Comparison of ENCODE assay signal across 32 cellular contexts in genomic region chr5:143152445-143152844, GRCh38.
"Had no signal": no experiment of that assay in that cellular context is flagged by ENCODE, and none has a peak within 500 bp of the region (broad histone marks: within the 10 kb centered on the region; RNA-seq: fewer than 3 reads in every experiment).

No MANE protein-coding gene starts in this region.

- H3K36me3 ChIP-seq: adrenal gland, cardiac muscle cell, vagina had no signal

- DNase-seq: activated CD4-positive, alpha-beta T cell treated with anti-CD3 and anti-CD28 coated beads for 4 hours; activated CD4-positive, alpha-beta T cell treated with anti-CD3 and anti-CD28 coated beads, Interleukin-2, amount 50 U/mL, for 48 hours; activated CD8-positive, alpha-beta memory T cell treated with anti-CD3 and anti-CD28 coated beads for 24 hours; activated CD8-positive, alpha-beta memory T cell treated with anti-CD3 and anti-CD28 coated beads, Interleukin-2, amount 50 U/mL, for 4 hours; activated effector memory CD4-positive, alpha-beta T cell treated with anti-CD3 and anti-CD28 coated beads, Interleukin-2, amount 50 U/mL, for 16 hours; activated naive CD4-positive, alpha-beta T cell treated with anti-CD3 and anti-CD28 coated beads for 36 hours; activated naive CD8-positive, alpha-beta T cell treated with anti-CD3 and anti-CD28 coated beads for 36 hours; activated T-cell treated with anti-CD3 and anti-CD28 coated beads, Interleukin-2, amount 50 U/mL, for 1 hour; adrenal gland; aorta; cerebellar nuclear complex; endodermal cell; foreskin melanocyte; glutamatergic neuron; islet precursor cell; left ventricle myocardium superior; mucosa of descending colon; spleen; stimulated activated CD4-positive, alpha-beta T cell treated with anti-CD3 and anti-CD28 coated beads, Interleukin-2, amount 100 ng/mL, for 48 hours; stimulated activated naive CD4-positive, alpha-beta T cell treated with Interleukin-2 at 50 U/mL for 16 hours; T-helper 9 cell; testis; upper lobe of left lung had no signal

- H3K9me3 ChIP-seq: adrenal gland, mucosa of descending colon, right atrium auricular region, spleen, testis, upper lobe of left lung, vagina had no signal

- H3K79me2 ChIP-seq: hepatocyte, parathyroid adenoma had no signal

- FAIRE-seq: TTC549 had no signal

- H3K4me3 ChIP-seq: adrenal gland, cardiac muscle cell, hepatocyte, mucosa of descending colon, right atrium auricular region, spleen, testis, upper lobe of left lung, vagina had no signal

- H3K27ac ChIP-seq: cardiac muscle cell, parathyroid adenoma, spleen, VCaP had no signal

- ATAC-seq: esophagus mucosa; mucosa of descending colon; natural killer cell treated with Interleukin-12 subunit alpha and Interleukin-12 subunit beta and Interleukin-15 and Interleukin-18, amount 100 ng/mL, for 72 hours had no signal

- H3K9ac ChIP-seq: parathyroid adenoma had no signal

- H3K27me3 ChIP-seq: adrenal gland, cardiac muscle cell, hepatocyte, right atrium auricular region, spleen, testis, upper lobe of left lung, vagina had no signal

- H3K4me2 ChIP-seq: hepatocyte had no signal

- H3K4me1 ChIP-seq: parathyroid adenoma had no signal

- H2AFZ ChIP-seq: hepatocyte, parathyroid adenoma had no signal
